In the genomic region with DNA sequence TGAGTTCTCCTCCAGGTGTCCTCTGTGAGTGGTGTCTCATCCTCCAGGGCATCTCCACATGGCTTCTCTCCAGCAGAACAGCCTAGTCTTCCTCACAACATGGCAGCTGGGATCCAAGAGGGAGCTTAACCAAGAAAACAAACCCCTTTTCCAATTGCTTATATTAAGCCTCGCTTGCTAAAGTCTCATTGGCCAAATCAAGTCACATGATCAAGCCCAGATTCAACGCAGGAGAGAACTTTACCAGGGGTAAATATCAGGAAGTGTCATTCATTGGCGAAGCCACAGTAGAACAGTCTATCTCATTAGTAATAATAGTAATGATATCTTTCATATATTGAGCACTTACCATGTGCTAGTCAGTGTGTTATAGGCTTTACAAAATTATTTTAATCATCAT, we compare ENCODE assay signal across 1 cellular context.
TF ChIP-seq lines count a peak whose summit lies in the region.

No MANE protein-coding gene starts in this region.

TF ChIP-seq in GM12878, 131 proteins besides CTCF, POLR2A, EP300 and RAD21 (continued from another document):
- TF ChIP-seq, protein P1, sequence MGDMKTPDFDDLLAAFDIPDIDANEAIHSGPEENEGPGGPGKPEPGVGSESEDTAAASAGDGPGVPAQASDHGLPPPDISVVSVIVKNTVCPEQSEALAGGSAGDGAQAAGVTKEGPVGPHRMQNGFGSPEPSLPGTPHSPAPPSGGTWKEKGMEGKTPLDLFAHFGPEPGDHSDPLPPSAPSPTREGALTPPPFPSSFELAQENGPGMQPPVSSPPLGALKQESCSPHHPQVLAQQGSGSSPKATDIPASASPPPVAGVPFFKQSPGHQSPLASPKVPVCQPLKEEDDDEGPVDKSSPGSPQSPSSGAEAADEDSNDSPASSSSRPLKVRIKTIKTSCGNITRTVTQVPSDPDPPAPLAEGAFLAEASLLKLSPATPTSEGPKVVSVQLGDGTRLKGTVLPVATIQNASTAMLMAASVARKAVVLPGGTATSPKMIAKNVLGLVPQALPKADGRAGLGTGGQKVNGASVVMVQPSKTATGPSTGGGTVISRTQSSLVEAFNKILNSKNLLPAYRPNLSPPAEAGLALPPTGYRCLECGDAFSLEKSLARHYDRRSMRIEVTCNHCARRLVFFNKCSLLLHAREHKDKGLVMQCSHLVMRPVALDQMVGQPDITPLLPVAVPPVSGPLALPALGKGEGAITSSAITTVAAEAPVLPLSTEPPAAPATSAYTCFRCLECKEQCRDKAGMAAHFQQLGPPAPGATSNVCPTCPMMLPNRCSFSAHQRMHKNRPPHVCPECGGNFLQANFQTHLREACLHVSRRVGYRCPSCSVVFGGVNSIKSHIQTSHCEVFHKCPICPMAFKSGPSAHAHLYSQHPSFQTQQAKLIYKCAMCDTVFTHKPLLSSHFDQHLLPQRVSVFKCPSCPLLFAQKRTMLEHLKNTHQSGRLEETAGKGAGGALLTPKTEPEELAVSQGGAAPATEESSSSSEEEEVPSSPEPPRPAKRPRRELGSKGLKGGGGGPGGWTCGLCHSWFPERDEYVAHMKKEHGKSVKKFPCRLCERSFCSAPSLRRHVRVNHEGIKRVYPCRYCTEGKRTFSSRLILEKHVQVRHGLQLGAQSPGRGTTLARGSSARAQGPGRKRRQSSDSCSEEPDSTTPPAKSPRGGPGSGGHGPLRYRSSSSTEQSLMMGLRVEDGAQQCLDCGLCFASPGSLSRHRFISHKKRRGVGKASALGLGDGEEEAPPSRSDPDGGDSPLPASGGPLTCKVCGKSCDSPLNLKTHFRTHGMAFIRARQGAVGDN (IDR thresholded peaks at IDR 0.05), result peak; percentile 49; the same call in 1 of the 2 replicates
- no peak for TF ChIP-seq TCF7 (IDR thresholded peaks at IDR 0.05; ENCODE audit: borderline replicate concordance)
- peak; percentile 91 for TF ChIP-seq RAD51 (IDR thresholded peaks at IDR 0.05)
